ENCODE assay signal across 11 cellular contexts in the genomic region with DNA sequence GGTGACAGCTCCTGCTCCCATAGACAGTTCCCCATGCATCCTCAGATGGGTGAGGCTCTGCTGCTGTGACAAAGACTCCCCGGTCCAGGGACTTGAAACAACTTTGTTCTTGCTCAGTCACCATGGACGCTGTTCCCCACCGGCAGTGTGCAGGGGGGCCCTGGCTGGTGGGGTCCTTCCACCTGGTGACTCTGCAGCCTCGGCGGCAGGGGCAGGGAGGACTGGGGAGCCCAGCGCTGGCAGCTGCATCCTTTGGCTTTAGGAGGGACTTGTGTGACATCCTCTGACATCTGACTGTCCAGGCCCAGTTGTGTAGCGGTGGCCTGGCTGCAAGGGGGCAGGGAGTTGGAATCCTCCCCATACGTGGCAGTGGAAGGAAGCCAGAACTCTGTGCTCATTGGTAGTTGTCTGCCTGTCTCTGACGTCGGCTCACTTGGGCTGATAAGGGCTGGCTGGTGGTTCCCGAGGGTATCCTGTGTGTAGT.
A peak's percentile ranks its signal among the peaks of the same experiment; 100 is the strongest.
DNase-seq lines count a peak whose midpoint lies in the region; ATAC-seq and TF ChIP-seq lines count a peak whose summit lies in the region.
"Had no signal": no experiment of that assay in that cellular context is flagged by ENCODE, and none has a peak within 500 bp of the region (broad histone marks: within the 10 kb centered on the region; RNA-seq: fewer than 3 reads in every experiment).

No MANE protein-coding gene starts in this region.

- H3K27me3 ChIP-seq in lower lobe of right lung (ENCODE audit: low read depth), result no peaks in the 10 kb centered on the region
- no peaks in the 10 kb centered on the region for H3K27me3 ChIP-seq in vagina
- H3K27me3 ChIP-seq: esophagus muscularis mucosa, sigmoid colon had no signal

- H3K27ac Mint-ChIP-seq in osteocyte (ENCODE audit: unreplicated experiment), result no peak overlapping the region

- H3K9me3 ChIP-seq in lower lobe of right lung, result no peaks in the 10 kb centered on the region
- no peaks in the 10 kb centered on the region for H3K9me3 ChIP-seq in vagina
- H3K9me3 ChIP-seq: esophagus muscularis mucosa, sigmoid colon had no signal

- intact Hi-C loops in Right ventricle myocardium superior (cut with DNase I), result no loop called here
- intact Hi-C loops in cardiac septum (cut with DNase I), result loop anchor here (5.0 kb wide), 1 partner anchor 110 kb away; the partner anchor contains the start of gene CMIP
- intact Hi-C loops in lower lobe of right lung (cut with DNase I), result no loop called here
- intact Hi-C loops in vagina (cut with DNase I), result no loop called here

- no peaks in the 10 kb centered on the region for H3K9me3 Mint-ChIP-seq in osteocyte (ENCODE audit: unreplicated experiment)

- no peak for DNase-seq in Right ventricle myocardium superior
- DNase-seq in cardiac septum (ENCODE audit: low spot score), result no peak
- DNase-seq in dermis blood vessel endothelial cell, result peak; percentile 78
- peak; percentile 41 for DNase-seq in lower lobe of right lung
- DNase-seq in vagina (ENCODE audit: extremely low spot score in 2 of 2), result no peak
- no peak for DNase-seq in osteocyte (ENCODE audit: extremely low spot score, unreplicated experiment)
- DNase-seq in activated T-cell treated with anti-CD3 and anti-CD28 coated beads, Interleukin-2, amount 50 U/mL, for 48 hours, result no peak
- DNase-seq: left colon, sigmoid colon had no signal

- H3K4me3 ChIP-seq in lower lobe of right lung (no peak overlapping the region), vagina (no peak overlapping the region)
- H3K4me3 ChIP-seq: esophagus muscularis mucosa, sigmoid colon had no signal

- H3K36me3 ChIP-seq in lower lobe of right lung, result no peaks in the 10 kb centered on the region
- no peaks in the 10 kb centered on the region for H3K36me3 ChIP-seq in vagina
- H3K36me3 ChIP-seq: esophagus muscularis mucosa, sigmoid colon had no signal

- H3K4me1 ChIP-seq in lower lobe of right lung (peaks cover 40% of the 10 kb centered on the region), vagina (peaks cover 36% of the 10 kb centered on the region)

- no peak for TF ChIP-seq POLR2A in vagina (IDR thresholded peaks at IDR 0.05)

- ATAC-seq in Right ventricle myocardium superior (ENCODE audit: poor library complexity) (peak; percentile 70), lower lobe of right lung (peak; percentile 11 to 25), GM19023 (IDR thresholded peaks at IDR 0.05; ENCODE audit: unreplicated experiment) (no peak)
- ATAC-seq: left colon had no signal

- TF ChIP-seq CTCF in lower lobe of right lung (IDR thresholded peaks at IDR 0.05), result no peak
- TF ChIP-seq CTCF in vagina (IDR thresholded peaks at IDR 0.05), result no peak
- no peak for TF ChIP-seq CTCF in osteocyte (IDR thresholded peaks at IDR 0.05)

- H3K4me3 Mint-ChIP-seq in osteocyte (ENCODE audit: unreplicated experiment), result no peak overlapping the region

- no peaks in the 10 kb centered on the region for H3K27me3 Mint-ChIP-seq in osteocyte (ENCODE audit: unreplicated experiment)

- no peaks in the 10 kb centered on the region for H3K36me3 Mint-ChIP-seq in osteocyte (ENCODE audit: unreplicated experiment)

- peaks cover 32% of the 10 kb centered on the region for H3K4me1 Mint-ChIP-seq in osteocyte (ENCODE audit: unreplicated experiment)

- no peak overlapping the region for H3K27ac ChIP-seq in lower lobe of right lung
- H3K27ac ChIP-seq in vagina, result peak overlapping the region; percentile 72

Comparison
In these comparisons a context has a peak if more than half of its experiments do, and no peak if none do; other contexts are left out.
1. DNase-seq: peak in dermis blood vessel endothelial cell (single experiment) and lower lobe of right lung (single experiment); none in Right ventricle myocardium superior (single experiment), cardiac septum (single experiment), vagina (0 of 2), osteocyte (single experiment) and activated T-cell treated with anti-CD3 and anti-CD28 coated beads, Interleukin-2, amount 50 U/mL, for 48 hours (0 of 2).